Comparison of ENCODE assay signal across 8 cellular contexts in genomic region chr14:50365597-50365996, GRCh38. TPM values are rescaled to one million over a fixed set of nuclear protein-coding genes. Genes with fewer than 3 reads are reported as not detected.
DNase-seq lines count a peak whose midpoint lies in the region; ATAC-seq and TF ChIP-seq lines count a peak whose summit lies in the region.
"Not testable (repeated sequence)": the region's sequence is repeated elsewhere in the genome, so short reads cannot be mapped to it uniquely, and the experiment has no call there.

No MANE protein-coding gene starts in this region.

- ATAC-seq in CD4-positive, CD25-positive, alpha-beta regulatory T cell (ENCODE audit: low read depth in 2 of 2); activated B cell treated with CpG ODN at 0.5 μM for 24 hours (ENCODE audit: low read depth); stimulated activated memory B cell treated with anti-CD40 and anti-IgM and Interleukin-4, amounts not matched to agents 10 μg/mL and 1 μg/mL and 100 μg/mL, for 72 hours: not testable (repeated sequence)

- H3K27ac ChIP-seq in CD4-positive, CD25-positive, alpha-beta regulatory T cell (ENCODE audit: insufficient read depth, low read length, poor library complexity, severe bottlenecking); liver (ENCODE audit: low read depth in 1 of 2, low read length in 2 of 2): not testable (repeated sequence)
- H3K27ac ChIP-seq in colonic mucosa (peak overlapping the region; percentile 76), neutrophil (peak overlapping the region; percentile 72)

- WGBS in liver, result 56% methylated on average over 6 of the region's 6 CpGs

- peaks cover 12% of the 10 kb centered on the region for H3K4me1 ChIP-seq in CD4-positive, CD25-positive, alpha-beta regulatory T cell (ENCODE audit: control insufficient read depth, insufficient read depth, low read length, poor library complexity, severe bottlenecking)
- H3K4me1 ChIP-seq in colonic mucosa, result not testable (repeated sequence)
- H3K4me1 ChIP-seq in liver (ENCODE audit: control insufficient read depth in 4 of 4, insufficient read depth in 4 of 4, low read length in 3 of 4) (peaks cover 4 to 31% (median 19%) of the 10 kb centered on the region in 4 donors), neutrophil (ENCODE audit: control insufficient read depth in 1 of 2, insufficient read depth in 1 of 2, low read depth in 1 of 2, low read length in 1 of 2) (peaks cover 40 to 42% of the 10 kb centered on the region in 2 experiments)

- TF ChIP-seq POLR2A in erythroblast (IDR thresholded peaks at IDR 0.05; ENCODE audit: low read length), result not testable (repeated sequence)

- CTCF ChIA-PET in activated B cell treated with CpG ODN at 0.5 μM for 24 hours (lab: Charles Lee), result not testable (repeated sequence)

- not testable (repeated sequence) for H3K36me3 Mint-ChIP-seq in CD4-positive, CD25-positive, alpha-beta regulatory T cell; activated B cell treated with CpG ODN at 0.5 μM for 24 hours (ENCODE audit: low read depth); stimulated activated memory B cell treated with anti-CD40 and anti-IgM and Interleukin-4, amounts not matched to agents 10 μg/mL and 1 μg/mL and 100 μg/mL, for 72 hours

- H3K4me1 Mint-ChIP-seq in CD4-positive, CD25-positive, alpha-beta regulatory T cell, result peaks cover 6 to 32% (median 22%) of the 10 kb centered on the region in 4 donors
- H3K4me1 Mint-ChIP-seq in activated B cell treated with CpG ODN at 0.5 μM for 24 hours, result peaks cover 44% of the 10 kb centered on the region
- H3K4me1 Mint-ChIP-seq in stimulated activated memory B cell treated with anti-CD40 and anti-IgM and Interleukin-4, amounts not matched to agents 10 μg/mL and 1 μg/mL and 100 μg/mL, for 72 hours, result peaks cover 39% of the 10 kb centered on the region

- H3K27me3 ChIP-seq in CD4-positive, CD25-positive, alpha-beta regulatory T cell (ENCODE audit: control insufficient read depth, insufficient read depth, low read length); colonic mucosa; liver (ENCODE audit: control insufficient read depth in 4 of 4, insufficient read depth in 4 of 4, low read length in 3 of 4); neutrophil: not testable (repeated sequence)

- not testable (repeated sequence) for TF ChIP-seq RAD21 in liver (IDR thresholded peaks at IDR 0.05)

- not testable (repeated sequence) for H3K9me3 Mint-ChIP-seq in CD4-positive, CD25-positive, alpha-beta regulatory T cell; activated B cell treated with CpG ODN at 0.5 μM for 24 hours; stimulated activated memory B cell treated with anti-CD40 and anti-IgM and Interleukin-4, amounts not matched to agents 10 μg/mL and 1 μg/mL and 100 μg/mL, for 72 hours

- DNase-seq in CD4-positive, CD25-positive, alpha-beta regulatory T cell; activated B cell treated with CpG ODN at 0.5 μM for 24 hours; colonic mucosa: not testable (repeated sequence)
- DNase-seq in NCI-H524 treated with DMSO at 0.1 percent for 48 hours (lab: John Stamatoyannopoulos, UW) (peak; percentile 52), erythroblast (lab: John Stamatoyannopoulos, UW) (peak; percentile 50 to 62)

- TF ChIP-seq CTCF in activated B cell treated with CpG ODN at 0.5 μM for 24 hours (IDR thresholded peaks at IDR 0.05); colonic mucosa (IDR thresholded peaks at IDR 0.05); liver (IDR thresholded peaks at IDR 0.05; ENCODE audit: low read depth, low read length, missing input control); neutrophil (IDR thresholded peaks at IDR 0.05): not testable (repeated sequence)

- intact Hi-C loops in activated B cell treated with CpG ODN at 0.5 μM for 24 hours (cut with micrococcal nuclease); colonic mucosa (cut with DNase I): not testable (repeated sequence)

- H3K9me3 ChIP-seq in CD4-positive, CD25-positive, alpha-beta regulatory T cell (ENCODE audit: control insufficient read depth in 2 of 2, low read length in 2 of 2); colonic mucosa; liver (ENCODE audit: control insufficient read depth in 4 of 4, low read length in 3 of 4); neutrophil: not testable (repeated sequence)

- POLR2A ChIA-PET in activated B cell treated with CpG ODN at 0.5 μM for 24 hours (lab: Charles Lee), result not testable (repeated sequence)

- H3K36me3 ChIP-seq in CD4-positive, CD25-positive, alpha-beta regulatory T cell (ENCODE audit: control insufficient read depth, insufficient read depth, low read length); colonic mucosa; liver (ENCODE audit: control insufficient read depth in 4 of 4, insufficient read depth in 3 of 4, low read depth in 1 of 4, low read length in 3 of 4); neutrophil: not testable (repeated sequence)

- H3K27ac Mint-ChIP-seq in CD4-positive, CD25-positive, alpha-beta regulatory T cell, result peak overlapping the region; percentile 16 to 80 (median 48)
- peak overlapping the region; percentile 16 for H3K27ac Mint-ChIP-seq in activated B cell treated with CpG ODN at 0.5 μM for 24 hours
- H3K27ac Mint-ChIP-seq in stimulated activated memory B cell treated with anti-CD40 and anti-IgM and Interleukin-4, amounts not matched to agents 10 μg/mL and 1 μg/mL and 100 μg/mL, for 72 hours, result peak overlapping the region; percentile 12

- not testable (repeated sequence) for H3K4me3 Mint-ChIP-seq in CD4-positive, CD25-positive, alpha-beta regulatory T cell; activated B cell treated with CpG ODN at 0.5 μM for 24 hours; stimulated activated memory B cell treated with anti-CD40 and anti-IgM and Interleukin-4, amounts not matched to agents 10 μg/mL and 1 μg/mL and 100 μg/mL, for 72 hours

- not testable (repeated sequence) for H3K4me3 ChIP-seq in CD4-positive, CD25-positive, alpha-beta regulatory T cell (ENCODE audit: low read depth, low read length); colonic mucosa; liver (ENCODE audit: low read depth in 1 of 3, low read length in 3 of 3); neutrophil (ENCODE audit: low read depth in 1 of 2, low read length in 1 of 2)

- H3K9ac ChIP-seq in colonic mucosa (ENCODE audit: low read depth in 2 of 2, low read length in 2 of 2); liver (ENCODE audit: low read depth in 1 of 2, low read length in 2 of 2): not testable (repeated sequence)

- H3K27me3 Mint-ChIP-seq in CD4-positive, CD25-positive, alpha-beta regulatory T cell; activated B cell treated with CpG ODN at 0.5 μM for 24 hours; stimulated activated memory B cell treated with anti-CD40 and anti-IgM and Interleukin-4, amounts not matched to agents 10 μg/mL and 1 μg/mL and 100 μg/mL, for 72 hours: not testable (repeated sequence)

TF ChIP-seq in liver, 16 proteins besides CTCF, POLR2A, EP300 and RAD21:
- TF ChIP-seq HNF4G (IDR thresholded peaks at IDR 0.05) (peak; percentile 20), HNF4A (conservative IDR thresholded peaks at IDR 0.05) (peak; percentile 18 to 64)

RNA-seq across cellular contexts. Expression of gene CDKL1, which starts 31.1 kb away (rescaled TPM):
- 5.7 TPM for total RNA-seq in CD4-positive, CD25-positive, alpha-beta regulatory T cell
- 1 to 10 TPM; 2.9 to 6.5 (median 4.8) TPM for polyA plus RNA-seq in CD4-positive, CD25-positive, alpha-beta regulatory T cell
- total RNA-seq in activated B cell treated with CpG ODN at 0.5 μM for 24 hours (5.2 and 5.9 TPM in 2 replicates), colonic mucosa (10 to 100 TPM; 16.2 to 36.2 TPM), liver (1 to 10 TPM; 2.7 to 6.8 TPM)
- 1 to 10 TPM; 1.1 to 1.6 TPM for polyA plus RNA-seq in liver

RNA-seq across cellular contexts. Expression of gene DMAC2L, which starts 53.5 kb away (rescaled TPM):
- total RNA-seq in CD4-positive, CD25-positive, alpha-beta regulatory T cell, result 16.7 TPM
- 10 to 100 TPM; 12.6 to 26.8 (median 16.2) TPM for polyA plus RNA-seq in CD4-positive, CD25-positive, alpha-beta regulatory T cell
- total RNA-seq in activated B cell treated with CpG ODN at 0.5 μM for 24 hours (31.2 and 32.2 TPM in 2 replicates), colonic mucosa (10 to 100 TPM; 15.2 to 20.9 TPM), liver (1 to 10 TPM; 6.3 to 6.7 TPM)
- polyA plus RNA-seq in liver, result 10 to 100 TPM in 1 of 2 donors, 1 to 10 TPM in 1; 5.2 to 17.2 TPM

RNA-seq across cellular contexts. Expression of gene L2HGDH, which starts 53.6 kb away (rescaled TPM):
- 3.5 TPM for total RNA-seq in CD4-positive, CD25-positive, alpha-beta regulatory T cell
- polyA plus RNA-seq in CD4-positive, CD25-positive, alpha-beta regulatory T cell, result 1 to 10 TPM; 2.2 to 3.7 (median 3.1) TPM
- total RNA-seq in activated B cell treated with CpG ODN at 0.5 μM for 24 hours (4.3 and 5.2 TPM in 2 replicates), colonic mucosa (10 to 100 TPM; 11.4 to 12.3 TPM), liver (1 to 10 TPM; 5.5 to 9.0 TPM)
- 1 to 10 TPM; 3.8 to 5.2 TPM for polyA plus RNA-seq in liver
